ENCODE assay signal across 8 cellular contexts in genomic region chr1:18948048-18948912, GRCh38. TPM values are rescaled to one million over a fixed set of nuclear protein-coding genes. Genes with fewer than 3 reads are reported as not detected.
DNase-seq lines count a peak whose midpoint lies in the region; ATAC-seq, FAIRE-seq and TF ChIP-seq lines count a peak whose summit lies in the region.

No MANE protein-coding gene starts in this region.

- WGBS in esophagus, 2 donors = 50 to 58% methylated on average over 15 of the region's 15 CpGs

- no peak for TF ChIP-seq POLR2A in H54 (IDR thresholded peaks at IDR 0.05; ENCODE audit: low read depth, low read length)

- H3K27me3 ChIP-seq in esophagus (ENCODE audit: control insufficient read depth in 1 of 2, insufficient read depth in 2 of 2, low read length in 2 of 2) = no peaks in the 10 kb centered on the region

- H3K27ac ChIP-seq in esophagus (ENCODE audit: low read depth in 2 of 2, low read length in 1 of 2) = peak overlapping the region; percentile 60 to 93

- peak; percentile 56 for DNase-seq in H54 (ENCODE audit: insufficient read length, low spot score)
- DNase-seq in activated CD4-positive, alpha-beta T cell treated with anti-CD3 and anti-CD28 coated beads, Interleukin-2, amount 50 U/mL, for 4 hours = peak; percentile 66 to 71
- DNase-seq in stimulated activated CD4-positive, alpha-beta T cell treated with anti-CD3 and anti-CD28 coated beads, Interleukin-12 subunit alpha, Interleukin-12 subunit beta, amount 100 ng/mL, for 48 hours (ENCODE audit: low read depth in 2 of 3, low spot score in 1 of 3) = peak in 2 of 3 donors; percentile 31 to 49
- DNase-seq in MV-4-11 (lab: John Stamatoyannopoulos, UW) = no peak
- no peak for DNase-seq in NCI-H524 treated with DMSO at 0.1 percent for 48 hours (lab: John Stamatoyannopoulos, UW)
- DNase-seq in GM19240 (ENCODE audit: insufficient read length, low spot score) = no peak

- H3K4me3 ChIP-seq in esophagus (ENCODE audit: low read depth in 1 of 2, low read length in 2 of 2) = no peak overlapping the region

- peaks cover 0 to 3% of the 10 kb centered on the region in 2 donors for H3K36me3 ChIP-seq in esophagus (ENCODE audit: control insufficient read depth in 2 of 2, insufficient read depth in 2 of 2, low read length in 1 of 2)

- FAIRE-seq in H54 (lab: Jason Lieb, UNC) = peak; percentile 91

- H3K9me3 ChIP-seq in esophagus (ENCODE audit: control insufficient read depth in 2 of 2, insufficient read depth in 1 of 2, low read depth in 1 of 2, low read length in 1 of 2) = no peaks in the 10 kb centered on the region

- H3K4me1 ChIP-seq in esophagus (ENCODE audit: control insufficient read depth in 2 of 2, insufficient read depth in 2 of 2, low read length in 1 of 2) = peaks cover 21 to 42% of the 10 kb centered on the region in 2 donors

- no peak for ATAC-seq in esophagus mucosa

RNA-seq across cellular contexts. Expression of gene IFFO2, which starts 8.2 kb away (rescaled TPM):
- 10 to 100 TPM; 28.7 to 51.9 TPM for polyA plus RNA-seq in esophagus
- total RNA-seq in esophagus mucosa = 70.2 TPM

RNA-seq across cellular contexts. Expression of gene ALDH4A1, which starts 45.9 kb away (rescaled TPM):
- 10 to 100 TPM; 34.7 to 39.6 TPM for polyA plus RNA-seq in esophagus
- 54.8 TPM for total RNA-seq in esophagus mucosa

Comparison
In these comparisons a context has a peak if more than half of its experiments do, and no peak if none do; other contexts are left out.
1. DNase-seq: peak in H54 (single experiment), activated CD4-positive, alpha-beta T cell treated with anti-CD3 and anti-CD28 coated beads, Interleukin-2, amount 50 U/mL, for 4 hours (2 of 2) and stimulated activated CD4-positive, alpha-beta T cell treated with anti-CD3 and anti-CD28 coated beads, Interleukin-12 subunit alpha, Interleukin-12 subunit beta, amount 100 ng/mL, for 48 hours (2 of 3); none in MV-4-11 (single experiment), NCI-H524 treated with DMSO at 0.1 percent for 48 hours (single experiment) and GM19240 (single experiment).